ENCODE assay signal across 9 cellular contexts in the genomic region with DNA sequence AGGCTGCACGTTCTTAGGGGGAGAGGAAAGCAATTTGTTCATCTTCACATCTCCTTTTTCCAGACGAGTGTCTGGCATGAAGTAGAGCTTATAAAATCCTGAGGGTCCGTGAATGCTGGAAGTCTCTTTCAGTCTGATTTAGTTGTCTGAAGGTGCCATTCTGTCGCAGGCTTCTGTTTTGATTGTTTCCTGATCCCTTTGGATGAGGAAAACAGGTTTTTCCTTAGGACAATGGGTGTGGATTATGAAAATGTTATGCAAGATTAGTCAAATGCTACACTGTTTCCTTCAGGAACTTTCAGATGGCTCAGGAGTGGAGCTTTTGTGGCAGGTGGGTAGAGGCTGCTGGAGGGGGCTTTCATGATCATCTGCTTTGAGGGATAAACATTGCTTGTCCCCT. TPM values are rescaled to one million over a fixed set of nuclear protein-coding genes. Genes with fewer than 3 reads are reported as not detected.
"Had no signal": no experiment of that assay in that cellular context is flagged by ENCODE, and none has a peak within 500 bp of the region (broad histone marks: within the 10 kb centered on the region; RNA-seq: fewer than 3 reads in every experiment).

A gene (plus strand): TSS at position 301 of the 400 bp plus-strand sequence. CDS start 38,935 bp downstream, outside the sequence.

- H3K4me3 Mint-ChIP-seq: H9, HFFc6 had no signal

- H3K36me3 ChIP-seq: HAP-1 had no signal

- H3K4me1 ChIP-seq: HAP-1 had no signal

- ATAC-seq: HCT116 had no signal

- H3K9me3 ChIP-seq: HAP-1 had no signal

- H3K4me3 ChIP-seq: GM23248, HAP-1 had no signal

- DNase-seq: GM23248, GOT3, H7, H9, HCEC 1CT, HFFc6 had no signal

- H2AFZ ChIP-seq: GM23248 had no signal

- H3K27ac Mint-ChIP-seq: H9, HFFc6 had no signal

- H3K27ac ChIP-seq: GM23248 had no signal

RNA-seq across cellular contexts. Expression of the gene that starts here (rescaled TPM):
- total RNA-seq: GM23248, H4, HFFc6 had no signal
- polyA plus RNA-seq: GM23248 had no signal
